ENCODE assay signal across 20 cellular contexts in genomic region chr6:167118006-167118405, GRCh38. TPM values are rescaled to one million over a fixed set of nuclear protein-coding genes. Genes with fewer than 3 reads are reported as not detected.
DNase-seq lines count a peak whose midpoint lies in the region; ATAC-seq, FAIRE-seq and TF ChIP-seq lines count a peak whose summit lies in the region.
"Had no signal": no experiment of that assay in that cellular context is flagged by ENCODE, and none has a peak within 500 bp of the region (broad histone marks: within the 10 kb centered on the region; RNA-seq: fewer than 3 reads in every experiment).

No MANE protein-coding gene starts in this region.

- H3K4me3 Mint-ChIP-seq in activated CD4-positive, alpha-beta T cell treated with anti-CD3 and anti-CD28 coated beads for 36 hours, result no peak overlapping the region
- peak overlapping the region; percentile 22 for H3K4me3 Mint-ChIP-seq in activated CD4-positive, alpha-beta memory T cell treated with anti-CD3 and anti-CD28 coated beads, Interleukin-2, amount 10 ng/mL, durations not matched to agents 7 days and 5 days
- peak overlapping the region; percentile 87 for H3K4me3 Mint-ChIP-seq in stimulated activated effector memory CD8-positive, alpha-beta T cell treated with anti-CD3 and anti-CD28 coated beads, Interleukin-12 subunit alpha, Interleukin-12 subunit beta, amount 100 ng/mL, for 72 hours

- H3K27me3 Mint-ChIP-seq in activated CD4-positive, alpha-beta T cell treated with anti-CD3 and anti-CD28 coated beads for 36 hours, result no peaks in the 10 kb centered on the region
- H3K27me3 Mint-ChIP-seq in activated CD4-positive, alpha-beta memory T cell treated with anti-CD3 and anti-CD28 coated beads, Interleukin-2, amount 10 ng/mL, durations not matched to agents 7 days and 5 days, result no peaks in the 10 kb centered on the region

- FAIRE-seq in GM18507 (lab: Jason Lieb, UNC), result peak; percentile 88
- FAIRE-seq: G401.6 had no signal

- H3K27ac Mint-ChIP-seq in activated CD4-positive, alpha-beta T cell treated with anti-CD3 and anti-CD28 coated beads for 36 hours, result peak overlapping the region; percentile 8
- H3K27ac Mint-ChIP-seq in activated CD4-positive, alpha-beta memory T cell treated with anti-CD3 and anti-CD28 coated beads, Interleukin-2, amount 10 ng/mL, durations not matched to agents 7 days and 5 days, result peak overlapping the region; percentile 97
- peak overlapping the region; percentile 83 for H3K27ac Mint-ChIP-seq in stimulated activated effector memory CD8-positive, alpha-beta T cell treated with anti-CD3 and anti-CD28 coated beads, Interleukin-12 subunit alpha, Interleukin-12 subunit beta, amount 100 ng/mL, for 72 hours

- POLR2A ChIA-PET in activated CD4-positive, alpha-beta T cell treated with anti-CD3 and anti-CD28 coated beads for 36 hours (lab: Charles Lee), result interaction anchor here (1.3 kb wide), 1 partner anchor 71 kb away, joined by 3 read pairs; no protein-coding TSS in a partner anchor
- POLR2A ChIA-PET in activated CD4-positive, alpha-beta memory T cell treated with anti-CD3 and anti-CD28 coated beads, Interleukin-2, amount 10 ng/mL, durations not matched to agents 7 days and 5 days (lab: Charles Lee), result interaction anchor here (0.7 to 1.5 kb wide), 2 partner anchors 24 to 26 kb away, joined by 3 read pairs; no protein-coding TSS in a partner anchor

- peak; percentile 11 for ATAC-seq in activated CD4-positive, alpha-beta T cell treated with anti-CD3 and anti-CD28 coated beads for 36 hours
- ATAC-seq in stimulated activated effector memory CD8-positive, alpha-beta T cell treated with anti-CD3 and anti-CD28 coated beads, Interleukin-12 subunit alpha, Interleukin-12 subunit beta, amount 100 ng/mL, for 72 hours, result peak; percentile 61
- no peak for ATAC-seq in HG02623 (IDR thresholded peaks at IDR 0.05; ENCODE audit: unreplicated experiment)
- ATAC-seq: Panc1 had no signal

- intact Hi-C loops in activated CD4-positive, alpha-beta T cell treated with anti-CD3 and anti-CD28 coated beads for 36 hours (cut with DNase I, micrococcal nuclease), result loop anchor here in 1 of 2 experiments (1.0 kb wide), 1 partner anchor 119 kb away; the partner anchor contains the start of gene CEP43

- CTCF ChIA-PET in activated CD4-positive, alpha-beta T cell treated with anti-CD3 and anti-CD28 coated beads for 36 hours (lab: Charles Lee), result interaction anchor here (0.6 to 1.2 kb wide), 3 partner anchors 11 to 235 kb away, joined by 3 to 4 read pairs (median 4); no protein-coding TSS in a partner anchor
- CTCF ChIA-PET in activated CD4-positive, alpha-beta memory T cell treated with anti-CD3 and anti-CD28 coated beads, Interleukin-2, amount 10 ng/mL, durations not matched to agents 7 days and 5 days (lab: Charles Lee), result no interaction called here

- H3K36me3 Mint-ChIP-seq in activated CD4-positive, alpha-beta T cell treated with anti-CD3 and anti-CD28 coated beads for 36 hours (ENCODE audit: low read depth), result no peaks in the 10 kb centered on the region
- peaks cover 24% of the 10 kb centered on the region for H3K36me3 Mint-ChIP-seq in activated CD4-positive, alpha-beta memory T cell treated with anti-CD3 and anti-CD28 coated beads, Interleukin-2, amount 10 ng/mL, durations not matched to agents 7 days and 5 days (ENCODE audit: low read depth)
- H3K36me3 Mint-ChIP-seq in stimulated activated effector memory CD8-positive, alpha-beta T cell treated with anti-CD3 and anti-CD28 coated beads, Interleukin-12 subunit alpha, Interleukin-12 subunit beta, amount 100 ng/mL, for 72 hours, result peaks cover 59% of the 10 kb centered on the region

- H3K9me3 Mint-ChIP-seq in activated CD4-positive, alpha-beta T cell treated with anti-CD3 and anti-CD28 coated beads for 36 hours (ENCODE audit: low read depth), result no peaks in the 10 kb centered on the region
- peaks cover 2% of the 10 kb centered on the region for H3K9me3 Mint-ChIP-seq in activated CD4-positive, alpha-beta memory T cell treated with anti-CD3 and anti-CD28 coated beads, Interleukin-2, amount 10 ng/mL, durations not matched to agents 7 days and 5 days
- H3K9me3 Mint-ChIP-seq in stimulated activated effector memory CD8-positive, alpha-beta T cell treated with anti-CD3 and anti-CD28 coated beads, Interleukin-12 subunit alpha, Interleukin-12 subunit beta, amount 100 ng/mL, for 72 hours, result no peaks in the 10 kb centered on the region

- H3K4me1 Mint-ChIP-seq in activated CD4-positive, alpha-beta T cell treated with anti-CD3 and anti-CD28 coated beads for 36 hours, result peaks cover 74% of the 10 kb centered on the region
- H3K4me1 Mint-ChIP-seq in activated CD4-positive, alpha-beta memory T cell treated with anti-CD3 and anti-CD28 coated beads, Interleukin-2, amount 10 ng/mL, durations not matched to agents 7 days and 5 days, result peaks cover 89% of the 10 kb centered on the region
- peaks cover 89% of the 10 kb centered on the region for H3K4me1 Mint-ChIP-seq in stimulated activated effector memory CD8-positive, alpha-beta T cell treated with anti-CD3 and anti-CD28 coated beads, Interleukin-12 subunit alpha, Interleukin-12 subunit beta, amount 100 ng/mL, for 72 hours

- TF ChIP-seq POLR2A in erythroblast (IDR thresholded peaks at IDR 0.05; ENCODE audit: low read length), result no peak

- DNase-seq in activated CD4-positive, alpha-beta T cell treated with anti-CD3 and anti-CD28 coated beads for 36 hours, result no peak
- no peak for DNase-seq in activated CD4-positive, alpha-beta T cell treated with anti-CD3 and anti-CD28 coated beads, Interleukin-2, amount 50 U/mL, for 4 hours
- DNase-seq in GM18507 (ENCODE audit: extremely low spot score, insufficient read length, low read depth) (no peak), erythroblast (lab: John Stamatoyannopoulos, UW) (no peak), hepatic stellate cell (ENCODE audit: low spot score) (no peak)
- no peak for DNase-seq in activated CD4-positive, alpha-beta memory T cell treated with anti-CD3 and anti-CD28 coated beads, Interleukin-2, amount 10 ng/mL, durations not matched to agents 7 days and 5 days
- DNase-seq in stimulated activated effector memory CD8-positive, alpha-beta T cell treated with anti-CD3 and anti-CD28 coated beads, Interleukin-12 subunit alpha, Interleukin-12 subunit beta, amount 100 ng/mL, for 72 hours (ENCODE audit: low spot score in 2 of 2), result no peak
- DNase-seq: 8988T, Calu3, GOT3, MG63, NCI-H1105, NCI-H187, NCI-H2171, NCI-H774, SHP77 had no signal

RNA-seq across cellular contexts. Expression of gene CCR6, which starts 4.9 kb away (rescaled TPM):
- total RNA-seq in activated CD4-positive, alpha-beta T cell treated with anti-CD3 and anti-CD28 coated beads for 36 hours, result 1 to 10 TPM; 3.4 to 4.0 TPM
- 10 to 100 TPM; 20.0 to 20.3 TPM for total RNA-seq in activated CD4-positive, alpha-beta memory T cell treated with anti-CD3 and anti-CD28 coated beads, Interleukin-2, amount 10 ng/mL, durations not matched to agents 7 days and 5 days
- total RNA-seq: Calu3, NCI-H460 had no signal

RNA-seq across cellular contexts. Expression of gene GPR31, which starts 39.8 kb away (rescaled TPM):
- not detected for total RNA-seq in activated CD4-positive, alpha-beta T cell treated with anti-CD3 and anti-CD28 coated beads for 36 hours
- not detected for total RNA-seq in activated CD4-positive, alpha-beta memory T cell treated with anti-CD3 and anti-CD28 coated beads, Interleukin-2, amount 10 ng/mL, durations not matched to agents 7 days and 5 days
- total RNA-seq: Calu3, NCI-H460 had no signal

Comparison
In these comparisons a context has a peak if more than half of its experiments do, and no peak if none do; other contexts are left out.
1. H3K27ac Mint-ChIP-seq: peak in every context shown above with its lines; median percentile 97 in activated CD4-positive, alpha-beta memory T cell treated with anti-CD3 and anti-CD28 coated beads, Interleukin-2, amount 10 ng/mL, durations not matched to agents 7 days and 5 days; 83 in stimulated activated effector memory CD8-positive, alpha-beta T cell treated with anti-CD3 and anti-CD28 coated beads, Interleukin-12 subunit alpha, Interleukin-12 subunit beta, amount 100 ng/mL, for 72 hours; 8 in activated CD4-positive, alpha-beta T cell treated with anti-CD3 and anti-CD28 coated beads for 36 hours.
2. RNA of gene CCR6, which starts 4.9 kb away (total RNA-seq): 20.0 to 20.3 TPM in activated CD4-positive, alpha-beta memory T cell treated with anti-CD3 and anti-CD28 coated beads, Interleukin-2, amount 10 ng/mL, durations not matched to agents 7 days and 5 days; 3.4 to 4.0 TPM in activated CD4-positive, alpha-beta T cell treated with anti-CD3 and anti-CD28 coated beads for 36 hours; every median in the first group is over 4 times any median in the second.